9 cellular contexts compared by ENCODE assay signal in the genomic region with DNA sequence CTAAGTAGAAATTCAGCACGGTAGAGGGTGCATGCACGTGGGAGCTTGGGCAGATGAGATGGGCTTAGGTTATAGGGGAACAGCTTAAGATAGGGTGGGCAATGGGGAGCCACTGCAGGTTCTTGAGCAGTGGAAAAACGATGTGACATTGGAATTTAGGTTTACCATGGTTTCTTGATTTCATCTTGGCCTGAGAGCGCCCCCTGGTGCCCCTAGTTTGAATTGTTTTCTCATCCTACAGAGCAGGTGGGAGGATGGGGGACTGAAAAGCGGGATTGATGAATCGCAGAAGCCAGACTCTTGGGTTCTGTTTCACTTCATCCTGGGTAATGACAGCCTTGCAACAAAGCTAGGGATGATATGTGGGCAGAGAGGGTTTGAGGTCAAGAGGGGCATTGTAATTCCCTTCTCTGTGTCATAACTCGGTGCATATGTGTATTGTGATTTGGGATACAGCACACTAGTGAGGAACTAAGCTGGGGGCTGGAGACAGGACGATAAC. TPM values are rescaled to one million over a fixed set of nuclear protein-coding genes. Genes with fewer than 3 reads are reported as not detected.
A peak's percentile ranks its signal among the peaks of the same experiment; 100 is the strongest.
DNase-seq lines count a peak whose midpoint lies in the region; ATAC-seq and TF ChIP-seq lines count a peak whose summit lies in the region.
"Had no signal": no experiment of that assay in that cellular context is flagged by ENCODE, and none has a peak within 500 bp of the region (broad histone marks: within the 10 kb centered on the region; RNA-seq: fewer than 3 reads in every experiment).

No MANE protein-coding gene starts in this region.

- no peak overlapping the region for H3K27ac ChIP-seq in lower lobe of right lung

- no peaks in the 10 kb centered on the region for H3K36me3 ChIP-seq in lower lobe of right lung

- H3K4me1 ChIP-seq in lower lobe of right lung: peaks cover 43% of the 10 kb centered on the region

- H3K27me3 ChIP-seq in lower lobe of right lung (ENCODE audit: low read depth): peaks cover 13% of the 10 kb centered on the region

- DNase-seq in activated CD4-positive, CD25-positive, alpha-beta regulatory T cell (lab: John Stamatoyannopoulos, UW): peak; percentile 46 to 78 (median 61)
- DNase-seq in NCI-H2227 treated with DMSO at 0.1 percent for 48 hours (lab: John Stamatoyannopoulos, UW) (peak; percentile 73), cerebellar cortex (ENCODE audit: low spot score) (peak; percentile 87), lower lobe of right lung (no peak), occipital lobe (lab: John Stamatoyannopoulos, UW) (no peak)
- peak; percentile 78 to 79 for DNase-seq in activated CD4-positive, alpha-beta T cell treated with anti-CD3 and anti-CD28 coated beads for 24 hours (ENCODE audit: low read depth in 2 of 2)
- DNase-seq in stimulated activated CD8-positive, alpha-beta memory T cell treated with anti-CD3 and anti-CD28 coated beads, Interleukin-12 subunit alpha, Interleukin-12 subunit beta, amount 100 ng/mL, for 1 hour (ENCODE audit: low read depth): peak; percentile 70

- ATAC-seq in activated CD4-positive, CD25-positive, alpha-beta regulatory T cell treated with anti-CD3 and anti-CD28 coated beads, Interleukin-2, amount 50 U/mL, for 24 hours: no peak
- peak in 1 of 2 donors; percentile 15 for ATAC-seq in lower lobe of right lung

- peak; percentile 84 for TF ChIP-seq CTCF in lower lobe of right lung (IDR thresholded peaks at IDR 0.05)

- no peak overlapping the region for H3K4me3 ChIP-seq in lower lobe of right lung

- intact Hi-C loops in lower lobe of right lung (cut with DNase I): no loop called here

- no peaks in the 10 kb centered on the region for H3K9me3 ChIP-seq in lower lobe of right lung

RNA-seq across cellular contexts. Expression of a gene that starts 6.7 kb away (rescaled TPM):
- total RNA-seq in lower lobe of right lung: 67.1 TPM
- 10.6 TPM for total RNA-seq in occipital lobe

RNA-seq across cellular contexts. Expression of a gene that starts 10.7 kb away (rescaled TPM):
- total RNA-seq in lower lobe of right lung (19.3 TPM), occipital lobe (1.6 TPM)

RNA-seq across cellular contexts. Expression of a gene that starts 17.1 kb away (rescaled TPM):
- 28.2 TPM for total RNA-seq in lower lobe of right lung
- 4.2 TPM for total RNA-seq in occipital lobe

RNA-seq across cellular contexts. Expression of a gene that starts 22.9 kb away (rescaled TPM):
- total RNA-seq in lower lobe of right lung (not detected), occipital lobe (not detected)
- total RNA-seq: lower leg skin had no signal

RNA-seq across cellular contexts. Expression of a gene that starts 57.9 kb away (rescaled TPM):
- 5.1 TPM for total RNA-seq in lower lobe of right lung
- 1.6 TPM for total RNA-seq in occipital lobe

Comparison
In these comparisons a context has a peak if more than half of its experiments do, and no peak if none do; other contexts are left out.
1. DNase-seq: peak in activated CD4-positive, CD25-positive, alpha-beta regulatory T cell (4 of 4), NCI-H2227 treated with DMSO at 0.1 percent for 48 hours (single experiment), activated CD4-positive, alpha-beta T cell treated with anti-CD3 and anti-CD28 coated beads for 24 hours (2 of 2), cerebellar cortex (single experiment) and stimulated activated CD8-positive, alpha-beta memory T cell treated with anti-CD3 and anti-CD28 coated beads, Interleukin-12 subunit alpha, Interleukin-12 subunit beta, amount 100 ng/mL, for 1 hour (single experiment); none in lower lobe of right lung (single experiment) and occipital lobe (single experiment).